In genomic region chr17:10757658-10758057, GRCh38 we compare ENCODE assay signal across 1 cellular context.
TF ChIP-seq lines count a peak whose summit lies in the region.

No MANE protein-coding gene starts in this region.

TF ChIP-seq in liver, 16 proteins besides CTCF, POLR2A, EP300 and RAD21 (continued from another document):
- no peak for TF ChIP-seq REST (IDR thresholded peaks at IDR 0.05)
- no peak for TF ChIP-seq JUND (IDR thresholded peaks at IDR 0.05)
- TF ChIP-seq ATF3 (IDR thresholded peaks at IDR 0.05), result no peak
- TF ChIP-seq EGR1 (IDR thresholded peaks at IDR 0.05; ENCODE audit: low read depth in 2 of 2), result no peak
- no peak for TF ChIP-seq NR2F2 (IDR thresholded peaks at IDR 0.05)
- TF ChIP-seq MAX (IDR thresholded peaks at IDR 0.05), result no peak
- TF ChIP-seq FOXA2 (IDR thresholded peaks at IDR 0.05), result no peak
- no peak for TF ChIP-seq GABPA (IDR thresholded peaks at IDR 0.05 in 1 of 2, conservative IDR thresholded peaks at IDR 0.05 in 1 of 2)
- TF ChIP-seq RXRA (IDR thresholded peaks at IDR 0.05), result no peak
TF ChIP-seq in liver: peak in this region for 0.
